In genomic region chr1:146049866-146050651, GRCh38 we compare ENCODE assay signal across 7 cellular contexts. TPM values are rescaled to one million over a fixed set of nuclear protein-coding genes. Genes with fewer than 3 reads are reported as not detected.
"Had no signal": no experiment of that assay in that cellular context is flagged by ENCODE, and none has a peak within 500 bp of the region (broad histone marks: within the 10 kb centered on the region; RNA-seq: fewer than 3 reads in every experiment).

No MANE protein-coding gene starts in this region.

RNA-seq across cellular contexts. Expression of gene HJV, which starts 28.5 kb away (rescaled TPM):
- total RNA-seq: activated CD4-positive, alpha-beta T cell treated with anti-CD3 and anti-CD28 coated beads for 36 hours; activated T-helper 2 cell treated with anti-CD3 and anti-CD28 coated beads, Interferon-gamma antibody, Interleukin-2, Interleukin-4, amounts not matched to agents 10 μg/mL and 5 μg/mL and 100 μg/mL, durations not matched to agents 14 hours and 24 hours and 36 hours; body of pancreas; dermis blood vessel endothelial cell; left colon; posterior vena cava; upper lobe of left lung had no signal
